8 cellular contexts compared by ENCODE assay signal in the genomic region with DNA sequence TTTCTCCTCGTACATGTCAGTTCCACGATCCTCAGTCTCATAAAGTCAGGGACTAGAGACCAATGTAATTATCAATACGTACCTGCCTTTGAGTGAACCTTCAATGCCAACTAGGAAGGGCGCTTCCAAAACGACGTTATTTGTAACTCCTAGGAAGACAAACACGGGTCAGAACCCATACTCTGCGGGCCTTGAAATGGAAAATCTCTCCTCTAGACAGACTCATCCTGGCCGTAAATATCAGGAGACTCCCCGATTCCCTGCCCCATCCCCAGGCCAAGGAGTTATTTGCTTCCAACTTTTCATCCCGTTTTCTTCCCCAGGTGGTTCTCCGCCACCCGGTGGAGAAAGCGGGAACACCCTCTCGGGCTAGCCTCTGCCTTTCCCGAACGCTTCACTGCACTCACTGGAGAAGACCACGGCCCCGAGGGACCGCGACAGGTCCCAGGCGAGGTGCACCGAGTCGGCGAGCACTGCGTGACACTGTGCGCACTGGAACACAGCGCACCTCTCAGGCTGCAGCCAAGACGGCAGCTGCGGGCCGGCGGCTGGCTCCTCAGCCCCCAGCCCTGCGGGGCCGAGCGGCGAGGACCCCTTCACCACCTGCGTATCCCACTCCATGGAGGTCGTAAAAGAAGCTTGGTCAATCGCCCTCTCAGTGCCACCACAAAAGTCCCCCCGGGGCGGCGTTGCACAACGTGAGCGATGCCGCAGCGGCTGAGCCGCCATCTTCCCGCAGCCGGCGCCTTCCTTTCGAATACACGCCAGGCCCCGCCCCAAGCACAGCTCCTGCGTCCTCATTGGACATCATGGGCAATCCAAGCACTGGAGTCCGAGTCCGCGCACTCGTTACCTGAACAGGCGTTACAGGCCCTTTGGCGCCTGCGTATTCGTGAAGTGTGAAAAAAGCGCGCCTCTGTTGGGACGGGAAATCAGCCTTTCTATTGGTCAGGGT. TPM values are rescaled to one million over a fixed set of nuclear protein-coding genes. Genes with fewer than 3 reads are reported as not detected.
DNase-seq lines count a peak whose midpoint lies in the region; ATAC-seq and TF ChIP-seq lines count a peak whose summit lies in the region.

Gene OIP5 (minus strand): TSS at position 759 of the 955 bp plus-strand sequence. CDS start 30 bp downstream, at position 729.

- TF ChIP-seq POLR2A in ovary (IDR thresholded peaks at IDR 0.05), result no peak
- no peak for TF ChIP-seq POLR2A in tibial nerve (IDR thresholded peaks at IDR 0.05)

- H3K4me3 Mint-ChIP-seq in activated naive CD4-positive, alpha-beta T cell treated with anti-CD3 and anti-CD28 coated beads, Interleukin-2, amount 50 U/mL, for 24 hours, result peak within 1 kb of the TSS; percentile 100
- H3K4me3 Mint-ChIP-seq in glutamatergic neuron (ENCODE audit: unreplicated experiment), result peak within 1 kb of the TSS; percentile 100

- H3K4me3 ChIP-seq in ovary (peak within 1 kb of the TSS; percentile 74), tibial nerve (peak within 1 kb of the TSS; percentile 79 to 85 (median 82))

- TF ChIP-seq EP300 in ovary (IDR thresholded peaks at IDR 0.05), result no peak
- peak; percentile 66 to 86 for TF ChIP-seq EP300 in tibial nerve (IDR thresholded peaks at IDR 0.05)

- intact Hi-C loops in ovary (cut with DNase I), result loop anchor here in 1 of 4 donors (5.0 kb wide), 1 partner anchor 430 kb away; no protein-coding TSS in a partner anchor

- peak; percentile 68 for TF ChIP-seq CTCF in GM10266 (IDR thresholded peaks at IDR 0.05; ENCODE audit: control insufficient read depth, insufficient read depth, low read depth, missing control alignments)
- TF ChIP-seq CTCF in glutamatergic neuron (IDR thresholded peaks at IDR 0.05; ENCODE audit: partially characterized antibody, unreplicated experiment), result peak; percentile 78
- TF ChIP-seq CTCF in ovary (IDR thresholded peaks at IDR 0.05), result peak in 2 of 3 donors; percentile 64 to 77
- TF ChIP-seq CTCF in tibial nerve (IDR thresholded peaks at IDR 0.05), result peak; percentile 56 to 75 (median 69)

- H3K36me3 ChIP-seq in ovary (no peaks in the 10 kb centered on the region), tibial nerve (no peaks in the 10 kb centered on the region)

- H3K27me3 ChIP-seq in ovary, result no peaks in the 10 kb centered on the region
- no peaks in the 10 kb centered on the region for H3K27me3 ChIP-seq in tibial nerve

- H3K27me3 Mint-ChIP-seq in activated naive CD4-positive, alpha-beta T cell treated with anti-CD3 and anti-CD28 coated beads, Interleukin-2, amount 50 U/mL, for 24 hours, result no peaks in the 10 kb centered on the region
- peaks cover 2% of the 10 kb centered on the region for H3K27me3 Mint-ChIP-seq in glutamatergic neuron (ENCODE audit: unreplicated experiment)

- peaks cover 23% of the 10 kb centered on the region for H3K4me1 Mint-ChIP-seq in activated naive CD4-positive, alpha-beta T cell treated with anti-CD3 and anti-CD28 coated beads, Interleukin-2, amount 50 U/mL, for 24 hours
- H3K4me1 Mint-ChIP-seq in glutamatergic neuron (ENCODE audit: low read depth, unreplicated experiment), result no peaks in the 10 kb centered on the region

- H3K36me3 Mint-ChIP-seq in activated naive CD4-positive, alpha-beta T cell treated with anti-CD3 and anti-CD28 coated beads, Interleukin-2, amount 50 U/mL, for 24 hours, result no peaks in the 10 kb centered on the region
- no peaks in the 10 kb centered on the region for H3K36me3 Mint-ChIP-seq in glutamatergic neuron (ENCODE audit: unreplicated experiment)

- peak within 1 kb of the TSS; percentile 96 for H3K27ac Mint-ChIP-seq in activated naive CD4-positive, alpha-beta T cell treated with anti-CD3 and anti-CD28 coated beads, Interleukin-2, amount 50 U/mL, for 24 hours
- peak within 1 kb of the TSS; percentile 94 for H3K27ac Mint-ChIP-seq in glutamatergic neuron (ENCODE audit: unreplicated experiment)

- H3K9me3 Mint-ChIP-seq in activated naive CD4-positive, alpha-beta T cell treated with anti-CD3 and anti-CD28 coated beads, Interleukin-2, amount 50 U/mL, for 24 hours, result no peaks in the 10 kb centered on the region
- H3K9me3 Mint-ChIP-seq in glutamatergic neuron (ENCODE audit: unreplicated experiment), result peaks cover 3% of the 10 kb centered on the region

- DNase-seq in GM10266 (ENCODE audit: extremely low spot score) (peak; percentile 98), NCI-H1048 (lab: John Stamatoyannopoulos, UW) (peak; percentile 99), glutamatergic neuron (peak; percentile 97), ovary (peak; percentile 94 to 98 (median 97)), tibial nerve (ENCODE audit: low spot score in 2 of 2) (peak; percentile 92 to 95)

- peak within 1 kb of the TSS; percentile 12 to 56 for H3K27ac ChIP-seq in ovary
- H3K27ac ChIP-seq in tibial nerve, result peak within 1 kb of the TSS in 3 of 4 donors; percentile 56 to 69 (median 68)

- ATAC-seq in HG02588 (IDR thresholded peaks at IDR 0.05; ENCODE audit: unreplicated experiment), result peak; percentile 89
- peak; percentile 97 for ATAC-seq in SK-N-SH treated with all-trans-retinoic acid at 6 μM for 48 hours

- peaks cover 3% of the 10 kb centered on the region for H3K4me1 ChIP-seq in ovary (ENCODE audit: insufficient read depth)
- peaks cover 0 to 20% (median 7%) of the 10 kb centered on the region in 4 donors for H3K4me1 ChIP-seq in tibial nerve

- 1% methylated on average over 65 of the region's 65 CpGs for whole genome bisulfite sequencing in ovary, 3 donors
- 1% methylated on average over 55 to 58 of the region's 65 CpGs for WGBS in tibial nerve, 2 donors

- H3K9me3 ChIP-seq in ovary, result no peaks in the 10 kb centered on the region
- no peaks in the 10 kb centered on the region for H3K9me3 ChIP-seq in tibial nerve

TF ChIP-seq in SK-N-SH treated with all-trans-retinoic acid at 6 μM for 48 hours, 23 proteins besides CTCF, POLR2A, EP300 and RAD21:
- no peak for TF ChIP-seq RARB (CRISPR knock-in tag; IDR thresholded peaks at IDR 0.05)
- no peak for TF ChIP-seq ARNTL (CRISPR knock-in tag; IDR thresholded peaks at IDR 0.05; ENCODE audit: borderline replicate concordance, low read depth)
- no peak for TF ChIP-seq GLIS3 (CRISPR knock-in tag; IDR thresholded peaks at IDR 0.05)
- no peak for TF ChIP-seq CSDC2 (CRISPR knock-in tag; IDR thresholded peaks at IDR 0.05)
- TF ChIP-seq TOX (CRISPR knock-in tag; IDR thresholded peaks at IDR 0.05; ENCODE audit: borderline replicate concordance), result no peak
- TF ChIP-seq ZFP30 (CRISPR knock-in tag; IDR thresholded peaks at IDR 0.05), result no peak

RNA-seq across cellular contexts. Expression of gene OIP5, which starts in this region (rescaled TPM):
- total RNA-seq in glutamatergic neuron (ENCODE audit: unreplicated experiment) (1.5 TPM), ovary (1 to 10 TPM in 3 of 7 donors, under 1 TPM in 4; 0.52 to 1.9 (median 0.94) TPM), tibial nerve (1 to 10 TPM in 3 of 4 donors, not detected in 1; 1.2 to 2.7 (median 1.7) TPM)
- 1 to 10 TPM in 1 of 2 donors, under 1 TPM in 1; 0.75 to 1.5 TPM for polyA plus RNA-seq in ovary

Comparison
In these comparisons a context has a peak if more than half of its experiments do, and no peak if none do; other contexts are left out.
1. Peak in every context shown above with its lines: DNase-seq, ATAC-seq, H3K4me3 ChIP-seq and H3K27ac ChIP-seq.